In the genomic region with DNA sequence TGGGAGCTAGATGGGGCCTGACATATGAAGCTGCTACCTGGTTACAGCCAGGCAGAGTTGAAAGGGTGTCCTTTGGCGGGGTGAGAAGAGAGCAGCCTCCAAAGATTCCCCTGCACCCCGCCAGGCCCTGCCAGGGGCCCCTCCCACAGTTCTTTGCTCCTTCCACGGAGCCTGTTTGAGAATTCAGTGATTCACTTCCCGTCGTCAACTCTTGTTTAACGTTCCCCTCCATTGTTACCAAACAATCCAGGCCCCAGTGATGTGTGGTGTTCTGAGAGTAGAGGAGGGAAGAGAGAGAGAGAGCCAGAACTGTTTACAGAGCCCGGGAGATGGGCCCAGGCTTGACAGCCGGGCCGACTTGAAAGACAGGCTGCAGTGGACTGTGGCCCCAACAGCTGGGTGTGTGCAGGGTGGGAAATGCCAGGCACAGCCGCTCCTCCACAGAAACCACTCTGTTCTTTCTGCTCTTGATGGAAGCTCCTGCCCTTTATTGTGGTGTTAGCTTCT, we compare ENCODE assay signal across 1 cellular context.
TF ChIP-seq lines count a peak whose summit lies in the region.

No MANE protein-coding gene starts in this region.

TF ChIP-seq in GM23338, 12 proteins besides CTCF, POLR2A, EP300 and RAD21 (continued from another document):
- TF ChIP-seq, protein P1, sequence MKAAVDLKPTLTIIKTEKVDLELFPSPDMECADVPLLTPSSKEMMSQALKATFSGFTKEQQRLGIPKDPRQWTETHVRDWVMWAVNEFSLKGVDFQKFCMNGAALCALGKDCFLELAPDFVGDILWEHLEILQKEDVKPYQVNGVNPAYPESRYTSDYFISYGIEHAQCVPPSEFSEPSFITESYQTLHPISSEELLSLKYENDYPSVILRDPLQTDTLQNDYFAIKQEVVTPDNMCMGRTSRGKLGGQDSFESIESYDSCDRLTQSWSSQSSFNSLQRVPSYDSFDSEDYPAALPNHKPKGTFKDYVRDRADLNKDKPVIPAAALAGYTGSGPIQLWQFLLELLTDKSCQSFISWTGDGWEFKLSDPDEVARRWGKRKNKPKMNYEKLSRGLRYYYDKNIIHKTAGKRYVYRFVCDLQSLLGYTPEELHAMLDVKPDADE (IDR thresholded peaks at IDR 0.05): no peak
- TF ChIP-seq REST (IDR thresholded peaks at IDR 0.05; ENCODE audit: unreplicated experiment) (no peak), JUNB (IDR thresholded peaks at IDR 0.05; ENCODE audit: unreplicated experiment) (no peak), NANOG (IDR thresholded peaks at IDR 0.05; ENCODE audit: borderline replicate concordance) (no peak), EZH2 (IDR thresholded peaks at IDR 0.05; ENCODE audit: low read depth, unreplicated experiment) (no peak), EZH2phosphoT487 (IDR thresholded peaks at IDR 0.05; ENCODE audit: unreplicated experiment) (no peak)
